24 cellular contexts compared by ENCODE assay signal in the genomic region with DNA sequence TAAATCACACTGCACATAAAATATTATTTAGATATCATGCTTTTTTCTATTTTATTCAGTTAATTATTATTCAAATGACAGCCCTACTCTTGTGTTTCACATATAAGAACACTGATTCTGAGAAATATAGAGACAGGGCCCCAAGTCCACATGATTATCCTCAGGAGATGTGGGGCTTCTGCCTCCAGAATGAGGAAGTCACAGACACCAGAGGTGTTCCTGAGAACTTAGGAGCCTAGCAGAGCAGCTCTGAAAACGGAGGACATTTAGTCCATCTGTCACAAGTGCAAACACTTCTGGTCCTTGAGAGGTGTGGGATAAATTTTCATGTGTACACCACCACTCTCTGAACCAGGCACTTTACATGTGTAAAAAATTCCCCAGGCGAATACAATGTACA. TPM values are rescaled to one million over a fixed set of nuclear protein-coding genes. Genes with fewer than 3 reads are reported as not detected.
DNase-seq lines count a peak whose midpoint lies in the region; ATAC-seq, FAIRE-seq and TF ChIP-seq lines count a peak whose summit lies in the region.
"Had no signal": no experiment of that assay in that cellular context is flagged by ENCODE, and none has a peak within 500 bp of the region (broad histone marks: within the 10 kb centered on the region; RNA-seq: fewer than 3 reads in every experiment).

No MANE protein-coding gene starts in this region.

- H3F3A ChIP-seq in PC-3 (ENCODE audit: low read length, unreplicated experiment) = no peaks in the 10 kb centered on the region

- H3K4me1 ChIP-seq in Karpas-422 (ENCODE audit: low read length) (peaks cover 7% of the 10 kb centered on the region), GM12878 (ENCODE audit: control insufficient read depth, insufficient read depth, low read length) (no peaks in the 10 kb centered on the region), PC-3 (ENCODE audit: insufficient read depth, low read length) (no peaks in the 10 kb centered on the region)

- no TSS peak for BruUV-seq in GM12878 (replicated peaks; lab: Mats Ljungman, UMichigan)
- BruUV-seq in PC-3 (replicated peaks; lab: Mats Ljungman, UMichigan) = no TSS peak

- no peak overlapping the region for H3K4me2 ChIP-seq in Karpas-422 (ENCODE audit: low read depth, low read length, poor library complexity, severe bottlenecking)
- no peak overlapping the region for H3K4me2 ChIP-seq in GM12878 (ENCODE audit: control insufficient read depth, insufficient read depth)
- H3K4me2 ChIP-seq in PC-3 (ENCODE audit: low read length) = no peak overlapping the region
- H3K4me2 ChIP-seq: KMS-11 had no signal

- WGBS in GM12878 (ENCODE audit: insufficient coverage, insufficient replicate concordance, low lambda C conversion rate, missing lambda C conversion rate) = 47% methylated on average over 2 of the region's 2 CpGs

- DNase-seq in NCI-H2171 treated with DMSO at 0.1 percent for 48 hours (lab: John Stamatoyannopoulos, UW) (peak; percentile 15), NCI-H2171 (lab: John Stamatoyannopoulos, UW) (no peak), DMS53 treated with DMSO at 0.1 percent for 48 hours (lab: John Stamatoyannopoulos, UW; ENCODE audit: unreplicated experiment) (peak; percentile 17), Karpas-422 (peak; percentile 56), GM12878 (ENCODE audit: low read depth, low spot score) (no peak), ureter (ENCODE audit: low spot score) (no peak), PC-3 (no peak), left ventricle myocardium superior (no peak)
- DNase-seq: Calu3; CD8-positive, alpha-beta memory T cell; DMS153; GF-D8; HCEC 1CT; NCI-H1092; NCI-H1436 treated with DMSO at 0.1 percent for 48 hours; NCI-H1930; NCI-H446 treated with DMSO at 0.1 percent for 48 hours; NCI-H748 treated with DMSO at 0.1 percent for 48 hours; SJCRH30; T-helper 2 cell had no signal

- RAD21 ChIA-PET in GM12878 (lab: Charles Lee; ENCODE audit: unreplicated experiment) = no interaction called here

- no peak overlapping the region for H3K4me3 ChIP-seq in Karpas-422 (ENCODE audit: low read length)
- H3K4me3 ChIP-seq in GM12878 = no peak overlapping the region
- no peak overlapping the region for H3K4me3 ChIP-seq in PC-3 (ENCODE audit: low read length)
- H3K4me3 ChIP-seq: SJCRH30 had no signal

- H3K27me3 ChIP-seq in Karpas-422 (ENCODE audit: low read length) (no peaks in the 10 kb centered on the region), GM12878 (replicated peaks in 1 of 2; ENCODE audit: control insufficient read depth in 2 of 2, insufficient read depth in 2 of 2, low read length in 1 of 2) (no peaks in the 10 kb centered on the region), PC-3 (ENCODE audit: low read length) (no peaks in the 10 kb centered on the region)
- H3K27me3 ChIP-seq: SJCRH30 had no signal

- TF ChIP-seq CTCF in GM12878 (IDR thresholded peaks at IDR 0.05 in 2 of 3, conservative IDR thresholded peaks at IDR 0.05 in 1 of 3; ENCODE audit: control insufficient read depth in 2 of 3, extremely low read depth in 1 of 3, insufficient read depth in 1 of 3, low read depth in 3 of 3, low read length in 3 of 3) (no peak), PC-3 (conservative IDR thresholded peaks at IDR 0.05; ENCODE audit: low read depth, low read length) (no peak)

- SMC1A ChIA-PET in GM12878 (lab: Charles Lee; ENCODE audit: uncharacterized antibody, unreplicated experiment) = no interaction called here

- H3K27ac ChIP-seq in Karpas-422 (ENCODE audit: low read length) (no peak overlapping the region; the same call in 1 of the 2 replicates), GM12878 (ENCODE audit: control insufficient read depth, insufficient read depth) (no peak overlapping the region), PC-3 (ENCODE audit: low read length) (no peak overlapping the region)
- H3K27ac ChIP-seq: C4-2B, HL-60, KMS-11, SJCRH30 had no signal

- H3K36me3 ChIP-seq in Karpas-422 (ENCODE audit: insufficient read depth, low read length) = no peaks in the 10 kb centered on the region
- H3K36me3 ChIP-seq in GM12878 (ENCODE audit: control insufficient read depth in 2 of 2, insufficient read depth in 2 of 2, low read length in 1 of 2) = peaks cover 0 to 16% of the 10 kb centered on the region in 2 experiments; a peak in 3 of 4 replicates
- H3K36me3 ChIP-seq in PC-3 (ENCODE audit: low read depth, low read length) = no peaks in the 10 kb centered on the region
- H3K36me3 ChIP-seq: SJCRH30 had no signal

- POLR2A ChIA-PET in GM12878 (lab: Charles Lee) (interaction anchor here (0.5 kb wide), 1 partner anchor 154 kb away, joined by 5 read pairs; no protein-coding TSS in a partner anchor), PC-3 (lab: Charles Lee; ENCODE audit: unreplicated experiment) (no interaction called here)

- H3K9me2 ChIP-seq in Karpas-422 (replicated peaks; ENCODE audit: insufficient read depth, low read length) = no peaks in the 10 kb centered on the region
- no peaks in the 10 kb centered on the region for H3K9me2 ChIP-seq in PC-3 (replicated peaks; ENCODE audit: low read length)

- H3K9ac ChIP-seq in Karpas-422 (ENCODE audit: low read length) (peak overlapping the region; percentile 41), GM12878 (ENCODE audit: control insufficient read depth, insufficient read depth, low read length) (no peak overlapping the region), PC-3 (ENCODE audit: low read length) (no peak overlapping the region)
- H3K9ac ChIP-seq: KMS-11 had no signal

- intact Hi-C loops in GM12878 (cut with micrococcal nuclease; ENCODE audit: unreplicated experiment) (no loop called here), PC-3 (cut with micrococcal nuclease) (no loop called here), left ventricle myocardium superior (cut with micrococcal nuclease) (no loop called here)

- H4K20me1 ChIP-seq in Karpas-422 (ENCODE audit: insufficient read depth, low read depth, low read length) (no peaks in the 10 kb centered on the region), GM12878 (ENCODE audit: control insufficient read depth, insufficient read depth) (no peaks in the 10 kb centered on the region), PC-3 (ENCODE audit: low read length) (no peaks in the 10 kb centered on the region)

- in situ Hi-C loops in GM12878 (cut with MboI) = no loop called here

- no peak for ATAC-seq in GM12878
- ATAC-seq in PC-3 = no peak
- ATAC-seq in left ventricle myocardium superior = no peak

- H3K9me3 ChIP-seq in Karpas-422 (ENCODE audit: low read length) (no peaks in the 10 kb centered on the region), GM12878 (replicated peaks; ENCODE audit: control insufficient read depth, insufficient read depth, low read length) (no peaks in the 10 kb centered on the region), PC-3 (ENCODE audit: low read length) (no peaks in the 10 kb centered on the region)
- H3K9me3 ChIP-seq: SJCRH30 had no signal

- no peak for TF ChIP-seq EP300 in GM12878 (IDR thresholded peaks at IDR 0.05; ENCODE audit: borderline replicate concordance in 1 of 2, control insufficient read depth in 1 of 2, low read depth in 2 of 2, low read length in 2 of 2)

- CTCF ChIA-PET in GM12878 (lab: Yijun Ruan, JAX) (interaction anchor here (1.0 kb wide), 1 partner anchor 32 kb away, joined by 3 read pairs; no protein-coding TSS in a partner anchor), PC-3 (lab: Charles Lee) (no interaction called here)

- TF ChIP-seq POLR2A in GM12878 (IDR thresholded peaks at IDR 0.05; ENCODE audit: low read depth, low read length) = no peak

- H2AFZ ChIP-seq in Karpas-422 (ENCODE audit: low read length) (no peak overlapping the region), GM12878 (ENCODE audit: control insufficient read depth, low read depth, low read length) (no peak overlapping the region), PC-3 (ENCODE audit: low read length) (no peak overlapping the region)

- H3K79me2 ChIP-seq in Karpas-422 (ENCODE audit: low read length) (no peaks in the 10 kb centered on the region), GM12878 (ENCODE audit: control insufficient read depth, insufficient read depth, low read length) (no peaks in the 10 kb centered on the region), PC-3 (ENCODE audit: low read length) (no peaks in the 10 kb centered on the region)

- no peak for FAIRE-seq in GM12878 (lab: Jason Lieb, UNC)
- FAIRE-seq: RCC 7860 had no signal

- no peak for TF ChIP-seq RAD21 in GM12878 (IDR thresholded peaks at IDR 0.05; ENCODE audit: insufficient read depth, low read depth, low read length)

RNA-seq across cellular contexts. Expression of a gene that starts 26.2 kb away (rescaled TPM):
- total RNA-seq in Karpas-422 (2014; rRNA removed; shearing (Covaris generic); ENCODE audit: low replicate concordance) = 13.3 and 15.3 TPM in 2 replicates
- total RNA-seq in GM12878 (2013; cell fraction: nucleolus; rRNA removed) = 127 and 135 TPM in 2 replicates
- total RNA-seq in GM12878 (2014; rRNA removed) (7.1 and 7.4 TPM in 2 replicates), GM12878 (2014; rRNA removed; fragmentation: Illumina TruSeq; extraction: Trizol) (7.8 and 8.4 TPM in 2 replicates), GM12878 (2021) (11.8 and 13.0 TPM in 2 replicates), ureter (40.1 TPM), PC-3 (2014; rRNA removed) (5.5 and 6.6 TPM in 2 replicates), left ventricle myocardium superior (2.6 TPM)
- 6.9 TPM for polyA plus RNA-seq in GM12878 (2011; ENCODE audit: low read depth)
- polyA plus RNA-seq in GM12878 (2011; rRNA removed) (14.0 and 18.2 TPM in 2 replicates), GM12878 (2014; fragmentation: Illumina TruSeq; extraction: Trizol) (14.5 and 19.0 TPM in 2 replicates), GM12878 (2014; fragmentation: Nextera tagmentation; extraction: Ambion mirVana) (1 to 10 TPM; 1.7 to 2.4 TPM), GM12878 (2014; rRNA removed) (12.7 and 14.0 TPM in 2 replicates), GM12878 (2016; fragmentation: Nextera tagmentation; extraction: Ambion mirVana) (1 to 10 TPM; 2.8 to 3.9 TPM)
- polyA plus RNA-seq in GM12878 (2011; cell fraction: cytosol; rRNA removed) = 7.1 and 9.6 TPM in 2 replicates
- 62.8 and 75.2 TPM in 2 replicates for polyA plus RNA-seq in GM12878 (2011; cell fraction: nucleus; rRNA removed)
- 9.5 and 11.0 TPM in 2 replicates for polyA plus RNA-seq in GM12878 (2012)
- 23.8 and 39.4 TPM in 2 replicates for polyA minus RNA-seq in GM12878 (2011; rRNA and poly(A)+ RNA removed)
- 2.7 TPM in 2 replicates for polyA minus RNA-seq in GM12878 (2011; cell fraction: cytosol; rRNA and poly(A)+ RNA removed)
- polyA minus RNA-seq in GM12878 (2011; cell fraction: nucleus; rRNA and poly(A)+ RNA removed) = 37.7 and 45.6 TPM in 2 replicates

RNA-seq across cellular contexts. Expression of a gene that starts 26.3 kb away (rescaled TPM):
- total RNA-seq in Karpas-422 (2014; rRNA removed; shearing (Covaris generic); ENCODE audit: low replicate concordance) = 2,423 and 3,362 TPM in 2 replicates
- total RNA-seq in GM12878 (2013; cell fraction: nucleolus; rRNA removed) = 380 and 397 TPM in 2 replicates
- total RNA-seq in GM12878 (2014; rRNA removed) (1,902 and 2,006 TPM in 2 replicates), GM12878 (2014; rRNA removed; fragmentation: Illumina TruSeq; extraction: Trizol) (2,938 and 2,966 TPM in 2 replicates), GM12878 (2021) (1,300 and 1,372 TPM in 2 replicates), ureter (976 TPM), PC-3 (2014; rRNA removed) (855 and 1,132 TPM in 2 replicates), left ventricle myocardium superior (588 TPM)
- polyA plus RNA-seq in GM12878 (2011; ENCODE audit: low read depth) = 99,782 TPM
- polyA plus RNA-seq in GM12878 (2011; rRNA removed) (1,334 and 1,354 TPM in 2 replicates), GM12878 (2014; fragmentation: Illumina TruSeq; extraction: Trizol) (2,568 and 4,776 TPM in 2 replicates), GM12878 (2014; fragmentation: Nextera tagmentation; extraction: Ambion mirVana) (1,000 to 10,000 TPM in 1 of 2 experiments, 100 to 1,000 TPM in 1; 978 to 2,052 TPM), GM12878 (2014; rRNA removed) (3,433 and 3,548 TPM in 2 replicates), GM12878 (2016; fragmentation: Nextera tagmentation; extraction: Ambion mirVana) (1,000 to 10,000 TPM; 1,900 to 1,912 TPM)
- polyA plus RNA-seq in GM12878 (2011; cell fraction: cytosol; rRNA removed) = 1,227 and 1,765 TPM in 2 replicates
- 371 and 419 TPM in 2 replicates for polyA plus RNA-seq in GM12878 (2011; cell fraction: nucleus; rRNA removed)
- 2,495 and 3,740 TPM in 2 replicates for polyA plus RNA-seq in GM12878 (2012)
- polyA minus RNA-seq in GM12878 (2011; rRNA and poly(A)+ RNA removed) = 619 and 701 TPM in 2 replicates
- polyA minus RNA-seq in GM12878 (2011; cell fraction: cytosol; rRNA and poly(A)+ RNA removed) = 306 and 309 TPM in 2 replicates
- 252 and 339 TPM in 2 replicates for polyA minus RNA-seq in GM12878 (2011; cell fraction: nucleus; rRNA and poly(A)+ RNA removed)

Comparison
In these comparisons a context has a peak if more than half of its experiments do, and no peak if none do; other contexts are left out.
1. DNase-seq: peak in NCI-H2171 treated with DMSO at 0.1 percent for 48 hours (single experiment), DMS53 treated with DMSO at 0.1 percent for 48 hours (single experiment) and Karpas-422 (single experiment); none in NCI-H2171 (single experiment), GM12878 (single experiment), ureter (single experiment), PC-3 (single experiment) and left ventricle myocardium superior (single experiment).